22 cellular contexts compared by ENCODE assay signal in genomic region chr13:49956131-49956530, GRCh38.
"Had no signal": no experiment of that assay in that cellular context is flagged by ENCODE, and none has a peak within 500 bp of the region (broad histone marks: within the 10 kb centered on the region; RNA-seq: fewer than 3 reads in every experiment).

No MANE protein-coding gene starts in this region.

- H3K9ac ChIP-seq: neural progenitor cell, parathyroid adenoma had no signal

- H3K9me3 ChIP-seq: right lobe of liver, upper lobe of left lung had no signal

- ATAC-seq: effector memory CD8-positive, alpha-beta T cell; foreskin keratinocyte; left colon; left ventricle myocardium superior; natural killer cell treated with Interleukin-12 subunit alpha and Interleukin-12 subunit beta and Interleukin-15 and Interleukin-18, amount 100 ng/mL, for 72 hours; psoas muscle; right lobe of liver; stimulated activated effector memory CD8-positive, alpha-beta T cell treated with anti-CD3 and anti-CD28 coated beads, Interleukin-12 subunit alpha, Interleukin-12 subunit beta, amount 100 ng/mL, for 72 hours had no signal

- H3K4me2 ChIP-seq: hepatocyte, neural progenitor cell had no signal

- H3K4me3 ChIP-seq: hepatocyte, lung, neural progenitor cell, psoas muscle, right lobe of liver, tibial artery, upper lobe of left lung, uterus had no signal

- H3K36me3 ChIP-seq: neural progenitor cell, right lobe of liver, upper lobe of left lung, uterus had no signal

- H3K27me3 ChIP-seq: foreskin keratinocyte, hepatocyte, neural progenitor cell, right lobe of liver, tibial artery, upper lobe of left lung, uterus had no signal

- H2AFZ ChIP-seq: hepatocyte, neural progenitor cell, parathyroid adenoma had no signal

- H3K4me1 ChIP-seq: foreskin keratinocyte, parathyroid adenoma, psoas muscle, right lobe of liver, upper lobe of left lung, uterus had no signal

- H3K27ac ChIP-seq: epithelial cell of prostate, foreskin keratinocyte, neural progenitor cell, parathyroid adenoma, psoas muscle, right lobe of liver, tibial artery, upper lobe of left lung, uterus had no signal

- DNase-seq: effector memory CD8-positive, alpha-beta T cell; foreskin keratinocyte; head of caudate nucleus; left colon; left ventricle myocardium superior; mesenchymal stem cell; midbrain; psoas muscle; retina; right lobe of liver; stimulated activated CD4-positive, alpha-beta T cell treated with anti-CD3 and anti-CD28 coated beads, Interleukin-4, amount 100 ng/mL, for 1 hour; stimulated activated CD8-positive, alpha-beta memory T cell treated with anti-CD3 and anti-CD28 coated beads, Interleukin-4, amount 100 ng/mL, for 48 hours; tibial artery; upper lobe of left lung; uterus had no signal
